ENCODE assay signal across 10 cellular contexts in genomic region chr13:51714663-51715168, GRCh38.
DNase-seq lines count a peak whose midpoint lies in the region; ATAC-seq and TF ChIP-seq lines count a peak whose summit lies in the region.
"Had no signal": no experiment of that assay in that cellular context is flagged by ENCODE, and none has a peak within 500 bp of the region (broad histone marks: within the 10 kb centered on the region; RNA-seq: fewer than 3 reads in every experiment).

No MANE protein-coding gene starts in this region.

- 70 to 81% (median 70%) methylated on average over 2 of the region's 2 CpGs for WGBS in psoas muscle, 3 donors

- ATAC-seq in GM18511 (IDR thresholded peaks at IDR 0.05; ENCODE audit: unreplicated experiment) (peak; percentile 84), HG02885 (IDR thresholded peaks at IDR 0.05; ENCODE audit: poor library complexity, unreplicated experiment) (peak; percentile 90), Panc1 (0 out of 2 replicates have a peak, but pooled peaks have one; percentile 69), psoas muscle (no peak), GM18873 (IDR thresholded peaks at IDR 0.05; ENCODE audit: low FRiP score, unreplicated experiment) (no peak)

- peak; percentile 60 for DNase-seq in Panc1 (ENCODE audit: low read depth, low spot score)
- DNase-seq in kidney glomerular epithelial cell (lab: John Stamatoyannopoulos, UW): peak; percentile 6
- DNase-seq in psoas muscle: no peak
- no peak for DNase-seq in cardiac septum (ENCODE audit: low spot score)
- no peak for DNase-seq in activated T-cell treated with anti-CD3 and anti-CD28 coated beads, Interleukin-2, amount 50 U/mL, for 24 hours
- DNase-seq: activated B cell treated with CpG ODN at 0.5 μM for 24 hours, naive B cell had no signal

- no peak overlapping the region for H3K4me3 Mint-ChIP-seq in activated T-cell treated with anti-CD3 and anti-CD28 coated beads, Interleukin-2, amount 50 U/mL, for 24 hours
- H3K4me3 Mint-ChIP-seq: activated B cell treated with CpG ODN at 0.5 μM for 24 hours, naive B cell had no signal

- intact Hi-C loops in Panc1 (cut with micrococcal nuclease; ENCODE audit: unreplicated experiment) (no loop called here), psoas muscle (cut with DNase I) (no loop called here), cardiac septum (cut with DNase I) (no loop called here)

- TF ChIP-seq CTCF in Panc1 (IDR thresholded peaks at IDR 0.05) (no peak), psoas muscle (IDR thresholded peaks at IDR 0.05) (no peak)

- no peak overlapping the region for H3K27ac Mint-ChIP-seq in activated T-cell treated with anti-CD3 and anti-CD28 coated beads, Interleukin-2, amount 50 U/mL, for 24 hours
- H3K27ac Mint-ChIP-seq: activated B cell treated with CpG ODN at 0.5 μM for 24 hours, naive B cell had no signal

- H3K36me3 ChIP-seq in Panc1 (ENCODE audit: control insufficient read depth, insufficient read depth, low read length) (no peaks in the 10 kb centered on the region), psoas muscle (ENCODE audit: insufficient read depth in 1 of 2, low read depth in 1 of 2) (no peaks in the 10 kb centered on the region)

- POLR2A ChIA-PET in Panc1 (lab: Charles Lee): no interaction called here

- no peaks in the 10 kb centered on the region for H3K9me3 Mint-ChIP-seq in activated T-cell treated with anti-CD3 and anti-CD28 coated beads, Interleukin-2, amount 50 U/mL, for 24 hours
- H3K9me3 Mint-ChIP-seq: activated B cell treated with CpG ODN at 0.5 μM for 24 hours had no signal

- H3K4me1 Mint-ChIP-seq in activated T-cell treated with anti-CD3 and anti-CD28 coated beads, Interleukin-2, amount 50 U/mL, for 24 hours (ENCODE audit: low read depth): peaks cover 2% of the 10 kb centered on the region
- H3K4me1 Mint-ChIP-seq: activated B cell treated with CpG ODN at 0.5 μM for 24 hours had no signal

- H3K9me3 ChIP-seq in Panc1 (ENCODE audit: control insufficient read depth, insufficient read depth, low read depth, low read length) (no peaks in the 10 kb centered on the region), psoas muscle (no peaks in the 10 kb centered on the region)

- CTCF ChIA-PET in Panc1 (lab: Charles Lee): no interaction called here

- H3K27me3 ChIP-seq in Panc1 (ENCODE audit: control insufficient read depth, insufficient read depth, low read length) (no peaks in the 10 kb centered on the region), psoas muscle (ENCODE audit: insufficient read depth in 3 of 3, low read length in 2 of 3) (no peaks in the 10 kb centered on the region)

- no peaks in the 10 kb centered on the region for H3K27me3 Mint-ChIP-seq in activated T-cell treated with anti-CD3 and anti-CD28 coated beads, Interleukin-2, amount 50 U/mL, for 24 hours
- H3K27me3 Mint-ChIP-seq: activated B cell treated with CpG ODN at 0.5 μM for 24 hours, naive B cell had no signal

- in situ Hi-C loops in Panc1 (cut with HindIII; ENCODE audit: low pct_unique_long_range_greater_than_20kb, low sequenced_read_pairs): no loop called here

- peaks cover 1% of the 10 kb centered on the region for H3K36me3 Mint-ChIP-seq in activated T-cell treated with anti-CD3 and anti-CD28 coated beads, Interleukin-2, amount 50 U/mL, for 24 hours (ENCODE audit: low read depth)
- H3K36me3 Mint-ChIP-seq: naive B cell had no signal

- H3K27ac ChIP-seq in Panc1 (ENCODE audit: low read length) (no peak overlapping the region), psoas muscle (no peak overlapping the region)

- H3K4me1 ChIP-seq in Panc1 (ENCODE audit: control insufficient read depth, insufficient read depth, low read length): no peaks in the 10 kb centered on the region
- H3K4me1 ChIP-seq in psoas muscle: no peaks in the 10 kb centered on the region

- H3K4me3 ChIP-seq in Panc1 (ENCODE audit: low read depth in 2 of 2, low read length in 2 of 2): no peak overlapping the region
- no peak overlapping the region for H3K4me3 ChIP-seq in psoas muscle

- no TSS peak for BruUV-seq in Panc1 (replicated peaks; lab: Mats Ljungman, UMichigan)

Comparison
In these comparisons a context has a peak if more than half of its experiments do, and no peak if none do; other contexts are left out.
1. ATAC-seq: peak in GM18511 (single experiment), HG02885 (single experiment) and Panc1 (single experiment); none in psoas muscle (0 of 4) and GM18873 (single experiment).
2. DNase-seq: peak in Panc1 (single experiment) and kidney glomerular epithelial cell (single experiment); none in psoas muscle (0 of 2), cardiac septum (single experiment) and activated T-cell treated with anti-CD3 and anti-CD28 coated beads, Interleukin-2, amount 50 U/mL, for 24 hours (single experiment).